Comparison of ENCODE assay signal across 20 cellular contexts in genomic region chr13:51564671-51565070, GRCh38. TPM values are rescaled to one million over a fixed set of nuclear protein-coding genes. Genes with fewer than 3 reads are reported as not detected.
DNase-seq lines count a peak whose midpoint lies in the region; ATAC-seq and TF ChIP-seq lines count a peak whose summit lies in the region.
"Had no signal": no experiment of that assay in that cellular context is flagged by ENCODE, and none has a peak within 500 bp of the region (broad histone marks: within the 10 kb centered on the region; RNA-seq: fewer than 3 reads in every experiment).

No MANE protein-coding gene starts in this region.

- no peaks in the 10 kb centered on the region for H4K20me1 ChIP-seq in PC-9 (ENCODE audit: insufficient read depth)
- H4K20me1 ChIP-seq: BLaER1 treated with 17β-estradiol and CSF1 and Interleukin-3, amounts not matched to agents 10 nM and 100 nM had no signal

- H3K4me3 Mint-ChIP-seq in stimulated activated naive CD8-positive, alpha-beta T cell treated with anti-CD3 and anti-CD28 coated beads, Interleukin-15, Interleukin-2, amounts not matched to agents 100 ng/mL and 50 ng/mL, for 24 hours, result no peak overlapping the region
- H3K4me3 Mint-ChIP-seq: B cell; CD4-positive, CD25-positive, alpha-beta regulatory T cell; CD8-positive, alpha-beta memory T cell; HFFc6 had no signal

- H2AFZ ChIP-seq in PC-9, result no peak overlapping the region
- H2AFZ ChIP-seq: GM23248 had no signal

- TF ChIP-seq CTCF in PC-9 (conservative IDR thresholded peaks at IDR 0.05), result no peak

- no peaks in the 10 kb centered on the region for H3K9me2 ChIP-seq in PC-9 (ENCODE audit: insufficient read depth)

- peak overlapping the region; percentile 18 for H3K27ac Mint-ChIP-seq in stimulated activated naive CD8-positive, alpha-beta T cell treated with anti-CD3 and anti-CD28 coated beads, Interleukin-15, Interleukin-2, amounts not matched to agents 100 ng/mL and 50 ng/mL, for 24 hours
- H3K27ac Mint-ChIP-seq: B cell; CD4-positive, CD25-positive, alpha-beta regulatory T cell; CD8-positive, alpha-beta memory T cell; HFFc6 had no signal

- H3K27me3 ChIP-seq in PC-9 (ENCODE audit: insufficient read depth, low read depth) (no peaks in the 10 kb centered on the region), esophagus (ENCODE audit: control insufficient read depth in 1 of 2, insufficient read depth in 2 of 2, low read length in 2 of 2) (no peaks in the 10 kb centered on the region)
- H3K27me3 ChIP-seq: BLaER1 treated with 17β-estradiol and CSF1 and Interleukin-3, amounts not matched to agents 10 nM and 100 nM had no signal

- no peaks in the 10 kb centered on the region for H3K36me3 Mint-ChIP-seq in stimulated activated naive CD8-positive, alpha-beta T cell treated with anti-CD3 and anti-CD28 coated beads, Interleukin-15, Interleukin-2, amounts not matched to agents 100 ng/mL and 50 ng/mL, for 24 hours (ENCODE audit: low read depth)
- H3K36me3 Mint-ChIP-seq: CD4-positive, CD25-positive, alpha-beta regulatory T cell had no signal

- H3K27ac ChIP-seq in PC-9 (no peak overlapping the region), esophagus (ENCODE audit: low read depth in 2 of 2, low read length in 1 of 2) (peak overlapping the region; percentile 49 to 67)
- H3K27ac ChIP-seq: BLaER1 treated with 17β-estradiol and CSF1 and Interleukin-3, amounts not matched to agents 10 nM and 100 nM; GM23248 had no signal

- H3K79me2 ChIP-seq in PC-9 (ENCODE audit: low read depth), result no peaks in the 10 kb centered on the region

- intact Hi-C loops in PC-9 (cut with micrococcal nuclease; ENCODE audit: unreplicated experiment), result no loop called here

- POLR2A ChIA-PET in PC-9 (lab: Charles Lee; ENCODE audit: unreplicated experiment), result no interaction called here

- CTCF ChIA-PET in PC-9 (lab: Charles Lee), result no interaction called here

- H3K9me3 Mint-ChIP-seq in stimulated activated naive CD8-positive, alpha-beta T cell treated with anti-CD3 and anti-CD28 coated beads, Interleukin-15, Interleukin-2, amounts not matched to agents 100 ng/mL and 50 ng/mL, for 24 hours, result peaks cover 3% of the 10 kb centered on the region
- H3K9me3 Mint-ChIP-seq: CD8-positive, alpha-beta memory T cell; HFFc6 had no signal

- H3K27me3 Mint-ChIP-seq in stimulated activated naive CD8-positive, alpha-beta T cell treated with anti-CD3 and anti-CD28 coated beads, Interleukin-15, Interleukin-2, amounts not matched to agents 100 ng/mL and 50 ng/mL, for 24 hours, result no peaks in the 10 kb centered on the region
- H3K27me3 Mint-ChIP-seq: B cell had no signal

- BruUV-seq in PC-9 (replicated peaks; lab: Mats Ljungman, UMichigan), result no TSS peak

- peaks cover 30% of the 10 kb centered on the region for H3K4me1 Mint-ChIP-seq in stimulated activated naive CD8-positive, alpha-beta T cell treated with anti-CD3 and anti-CD28 coated beads, Interleukin-15, Interleukin-2, amounts not matched to agents 100 ng/mL and 50 ng/mL, for 24 hours (ENCODE audit: low read depth)

- no peaks in the 10 kb centered on the region for H3F3A ChIP-seq in PC-9 (ENCODE audit: insufficient read depth, low read depth)

- no peak overlapping the region for H3K4me3 ChIP-seq in PC-9
- no peak overlapping the region for H3K4me3 ChIP-seq in esophagus (ENCODE audit: low read depth in 1 of 2, low read length in 2 of 2)
- H3K4me3 ChIP-seq: BLaER1 treated with 17β-estradiol and CSF1 and Interleukin-3, amounts not matched to agents 10 nM and 100 nM; GM23248; K562 had no signal

- no peak for DNase-seq in stimulated activated naive CD8-positive, alpha-beta T cell treated with anti-CD3 and anti-CD28 coated beads, Interleukin-15, Interleukin-2, amounts not matched to agents 100 U/mL and 50 U/mL, for 24 hours
- DNase-seq in PC-9 (no peak), MV-4-11 (lab: John Stamatoyannopoulos, UW) (no peak), epidermal melanocyte (ENCODE audit: insufficient read length, low spot score) (no peak), dermis blood vessel endothelial cell (no peak)
- DNase-seq: 8988T; CD4-positive, CD25-positive, alpha-beta regulatory T cell; CD8-positive, alpha-beta memory T cell; COR-L47; DMS 273 treated with DMSO at 0.1 percent for 48 hours; GM23248; HCEC 1CT; HFFc6; IMR-90 had no signal

- peak overlapping the region; percentile 11; the same call in 1 of the 2 replicates for H3K4me2 ChIP-seq in PC-9
- H3K4me2 ChIP-seq: BLaER1 treated with 17β-estradiol and CSF1 and Interleukin-3, amounts not matched to agents 10 nM and 100 nM had no signal

- H3K4me1 ChIP-seq in PC-9 (replicated peaks; ENCODE audit: insufficient read depth) (peaks cover 10% of the 10 kb centered on the region), esophagus (ENCODE audit: control insufficient read depth in 2 of 2, insufficient read depth in 2 of 2, low read length in 1 of 2) (peaks cover 0 to 4% of the 10 kb centered on the region in 2 donors)

- H3K36me3 ChIP-seq in PC-9 (ENCODE audit: low read depth), result no peaks in the 10 kb centered on the region
- no peaks in the 10 kb centered on the region for H3K36me3 ChIP-seq in esophagus (ENCODE audit: control insufficient read depth in 2 of 2, insufficient read depth in 2 of 2, low read length in 1 of 2)
- H3K36me3 ChIP-seq: BLaER1 treated with 17β-estradiol and CSF1 and Interleukin-3, amounts not matched to agents 10 nM and 100 nM had no signal

- no peak for ATAC-seq in stimulated activated naive CD8-positive, alpha-beta T cell treated with anti-CD3 and anti-CD28 coated beads, Interleukin-15, Interleukin-2, amounts not matched to agents 100 U/mL and 50 U/mL, for 24 hours
- no peak for ATAC-seq in HG03571 (IDR thresholded peaks at IDR 0.05; ENCODE audit: unreplicated experiment)
- ATAC-seq: K562 had no signal

- WGBS in esophagus, 2 donors, result 85 to 89% methylated on average over 1 of the region's 1 CpG

- H3K9me3 ChIP-seq in PC-9 (ENCODE audit: insufficient read depth, low read depth), result no peaks in the 10 kb centered on the region
- H3K9me3 ChIP-seq in esophagus (ENCODE audit: control insufficient read depth in 2 of 2, insufficient read depth in 1 of 2, low read depth in 1 of 2, low read length in 1 of 2), result peaks cover 2 to 3% of the 10 kb centered on the region in 2 donors

RNA-seq across cellular contexts. Expression of gene WDFY2, which starts 19.6 kb away (rescaled TPM):
- total RNA-seq in PC-9 (2021) (14.1 and 14.3 TPM in 2 replicates), dermis blood vessel endothelial cell (3.9 and 4.6 TPM in 2 replicates)
- 1 to 10 TPM; 5.4 to 6.9 TPM for polyA plus RNA-seq in esophagus
